In genomic region chr2:113216891-113217454, GRCh38 we compare ENCODE assay signal across 15 cellular contexts. TPM values are rescaled to one million over a fixed set of nuclear protein-coding genes. Genes with fewer than 3 reads are reported as not detected.
DNase-seq lines count a peak whose midpoint lies in the region; ATAC-seq and TF ChIP-seq lines count a peak whose summit lies in the region.
"Had no signal": no experiment of that assay in that cellular context is flagged by ENCODE, and none has a peak within 500 bp of the region (broad histone marks: within the 10 kb centered on the region; RNA-seq: fewer than 3 reads in every experiment).

No MANE protein-coding gene starts in this region.

- peak overlapping the region; percentile 52 for H3K4me3 Mint-ChIP-seq in natural killer cell
- no peak overlapping the region for H3K4me3 Mint-ChIP-seq in natural killer cell treated with Interleukin-12 subunit alpha and Interleukin-12 subunit beta and Interleukin-15 and Interleukin-18, amount 100 ng/mL, for 72 hours
- H3K4me3 Mint-ChIP-seq in nephron = peak overlapping the region in 2 of 3 experiments; percentile 9 to 18
- H3K4me3 Mint-ChIP-seq: neural crest cell had no signal

- H3K9me3 Mint-ChIP-seq in natural killer cell = no peaks in the 10 kb centered on the region
- no peaks in the 10 kb centered on the region for H3K9me3 Mint-ChIP-seq in natural killer cell treated with Interleukin-12 subunit alpha and Interleukin-12 subunit beta and Interleukin-15 and Interleukin-18, amount 100 ng/mL, for 72 hours
- H3K9me3 Mint-ChIP-seq in nephron = no peaks in the 10 kb centered on the region
- H3K9me3 Mint-ChIP-seq: activated naive CD4-positive, alpha-beta T cell treated with anti-CD3 and anti-CD28 coated beads, Interleukin-2, amount 50 U/mL, for 72 hours; neural crest cell had no signal

- H3K36me3 Mint-ChIP-seq in natural killer cell (no peaks in the 10 kb centered on the region), nephron (ENCODE audit: low read depth) (no peaks in the 10 kb centered on the region)
- no peaks in the 10 kb centered on the region for H3K36me3 Mint-ChIP-seq in natural killer cell treated with Interleukin-12 subunit alpha and Interleukin-12 subunit beta and Interleukin-15 and Interleukin-18, amount 100 ng/mL, for 72 hours
- H3K36me3 Mint-ChIP-seq: activated naive CD4-positive, alpha-beta T cell treated with anti-CD3 and anti-CD28 coated beads, Interleukin-2, amount 50 U/mL, for 72 hours had no signal

- peak overlapping the region; percentile 76 for H3K27ac ChIP-seq in duodenal mucosa (ENCODE audit: low read depth, low read length)
- no peak overlapping the region for H3K27ac ChIP-seq in aorta (ENCODE audit: low read depth in 1 of 2, low read length in 2 of 2)

- TF ChIP-seq CTCF in natural killer cell (IDR thresholded peaks at IDR 0.05) (no peak), nephron (IDR thresholded peaks at IDR 0.05; ENCODE audit: unreplicated experiment in 3 of 3) (no peak)

- H3K4me3 ChIP-seq in duodenal mucosa (ENCODE audit: low read depth in 1 of 2, low read length in 2 of 2) = no peak overlapping the region
- no peak overlapping the region for H3K4me3 ChIP-seq in aorta (ENCODE audit: low read length in 2 of 2)
- H3K4me3 ChIP-seq: K562 had no signal

- peaks cover 16 to 24% of the 10 kb centered on the region in 2 donors for H3K4me1 Mint-ChIP-seq in natural killer cell
- peaks cover 20 to 24% of the 10 kb centered on the region in 2 donors for H3K4me1 Mint-ChIP-seq in natural killer cell treated with Interleukin-12 subunit alpha and Interleukin-12 subunit beta and Interleukin-15 and Interleukin-18, amount 100 ng/mL, for 72 hours (ENCODE audit: low read depth in 2 of 2)
- H3K4me1 Mint-ChIP-seq in nephron = peaks cover 51% of the 10 kb centered on the region

- DNase-seq in natural killer cell (no peak), aorta (peak; percentile 41 to 67), NCI-H69 (lab: John Stamatoyannopoulos, UW) (no peak), NCI-H345 treated with DMSO at 0.1 percent for 48 hours (lab: John Stamatoyannopoulos, UW; ENCODE audit: unreplicated experiment) (no peak)
- no peak for DNase-seq in natural killer cell treated with Interleukin-12 subunit alpha and Interleukin-12 subunit beta and Interleukin-15 and Interleukin-18, amount 100 ng/mL, for 72 hours (ENCODE audit: low spot score)
- DNase-seq: DMS79; NCI-H1436 treated with DMSO at 0.1 percent for 48 hours; SHP77; stimulated activated CD4-positive, alpha-beta T cell treated with anti-CD3 and anti-CD28 coated beads, Interleukin-15, amount 100 ng/mL, for 24 hours had no signal

- H3K27me3 Mint-ChIP-seq in natural killer cell (ENCODE audit: low read depth in 2 of 2) (no peaks in the 10 kb centered on the region), nephron (ENCODE audit: low read depth) (peaks cover 24% of the 10 kb centered on the region)
- no peaks in the 10 kb centered on the region for H3K27me3 Mint-ChIP-seq in natural killer cell treated with Interleukin-12 subunit alpha and Interleukin-12 subunit beta and Interleukin-15 and Interleukin-18, amount 100 ng/mL, for 72 hours

- H3K27me3 ChIP-seq in duodenal mucosa (ENCODE audit: control insufficient read depth in 1 of 2, insufficient read depth in 2 of 2, low read length in 2 of 2) (no peaks in the 10 kb centered on the region), aorta (ENCODE audit: control insufficient read depth in 1 of 2, insufficient read depth in 2 of 2, low read length in 1 of 2) (no peaks in the 10 kb centered on the region)

- H3K4me1 ChIP-seq in duodenal mucosa (ENCODE audit: control insufficient read depth in 1 of 2, insufficient read depth in 2 of 2, low read length in 2 of 2) (peaks cover 45 to 52% of the 10 kb centered on the region in 2 donors), aorta (ENCODE audit: control insufficient read depth in 1 of 2, insufficient read depth in 2 of 2, low read length in 2 of 2) (no peaks in the 10 kb centered on the region)

- H3K9ac ChIP-seq in duodenal mucosa (ENCODE audit: low read depth in 1 of 2, low read length in 2 of 2) = no peak overlapping the region

- intact Hi-C loops in natural killer cell (cut with micrococcal nuclease) = no loop called here
- intact Hi-C loops in aorta (cut with DNase I) = no loop called here

- 50 to 54% methylated on average over 6 of the region's 6 CpGs for WGBS in aorta, 2 donors

- H3K9me3 ChIP-seq in duodenal mucosa (ENCODE audit: control insufficient read depth in 1 of 2, low read length in 2 of 2) (no peaks in the 10 kb centered on the region), aorta (ENCODE audit: control insufficient read depth, low read length) (no peaks in the 10 kb centered on the region)

- ATAC-seq in natural killer cell (no peak), aorta (ENCODE audit: low FRiP score) (no peak), GM21381 (IDR thresholded peaks at IDR 0.05; ENCODE audit: unreplicated experiment) (no peak)
- no peak for ATAC-seq in natural killer cell treated with Interleukin-12 subunit alpha and Interleukin-12 subunit beta and Interleukin-15 and Interleukin-18, amount 100 ng/mL, for 72 hours
- ATAC-seq: K562 had no signal

- H3K36me3 ChIP-seq in duodenal mucosa (ENCODE audit: control insufficient read depth in 1 of 2, insufficient read depth in 2 of 2, low read length in 2 of 2) (no peaks in the 10 kb centered on the region), aorta (ENCODE audit: control insufficient read depth in 1 of 2, insufficient read depth in 2 of 2, low read length in 1 of 2) (no peaks in the 10 kb centered on the region)

- H3K27ac Mint-ChIP-seq in natural killer cell = peak overlapping the region in 1 of 2 donors; percentile 62
- H3K27ac Mint-ChIP-seq in natural killer cell treated with Interleukin-12 subunit alpha and Interleukin-12 subunit beta and Interleukin-15 and Interleukin-18, amount 100 ng/mL, for 72 hours = peak overlapping the region in 1 of 2 donors; percentile 31
- peak overlapping the region in 2 of 3 experiments; percentile 94 for H3K27ac Mint-ChIP-seq in nephron

RNA-seq across cellular contexts. Expression of gene PSD4, which starts 43.2 kb away (rescaled TPM):
- total RNA-seq in natural killer cell (100 to 1,000 TPM; 280 to 347 (median 340) TPM), aorta (10 to 100 TPM in 1 of 2 donors, 1 to 10 TPM in 1; 9.5 to 17.8 TPM)
- 100 to 1,000 TPM; 299 to 305 TPM for total RNA-seq in natural killer cell treated with Interleukin-12 subunit alpha and Interleukin-12 subunit beta and Interleukin-15 and Interleukin-18, amount 100 ng/mL, for 72 hours
- polyA plus RNA-seq in aorta = 1 to 10 TPM in 1 of 2 donors, under 1 TPM in 1; 0.79 to 3.5 TPM

Comparison
In these comparisons a context has a peak if more than half of its experiments do, and no peak if none do; other contexts are left out.
1. DNase-seq: peak in aorta (2 of 2); none in natural killer cell (single experiment), natural killer cell treated with Interleukin-12 subunit alpha and Interleukin-12 subunit beta and Interleukin-15 and Interleukin-18, amount 100 ng/mL, for 72 hours (single experiment), NCI-H69 (single experiment) and NCI-H345 treated with DMSO at 0.1 percent for 48 hours (single experiment).
2. RNA of gene PSD4, which starts 43.2 kb away (total RNA-seq): 280 to 347 TPM in natural killer cell and 299 to 305 TPM in natural killer cell treated with Interleukin-12 subunit alpha and Interleukin-12 subunit beta and Interleukin-15 and Interleukin-18, amount 100 ng/mL, for 72 hours; 9.5 to 17.8 TPM in aorta; every median in the first group is over 10 times any median in the second.